Comparison of ENCODE assay signal across 12 cellular contexts in the genomic region with DNA sequence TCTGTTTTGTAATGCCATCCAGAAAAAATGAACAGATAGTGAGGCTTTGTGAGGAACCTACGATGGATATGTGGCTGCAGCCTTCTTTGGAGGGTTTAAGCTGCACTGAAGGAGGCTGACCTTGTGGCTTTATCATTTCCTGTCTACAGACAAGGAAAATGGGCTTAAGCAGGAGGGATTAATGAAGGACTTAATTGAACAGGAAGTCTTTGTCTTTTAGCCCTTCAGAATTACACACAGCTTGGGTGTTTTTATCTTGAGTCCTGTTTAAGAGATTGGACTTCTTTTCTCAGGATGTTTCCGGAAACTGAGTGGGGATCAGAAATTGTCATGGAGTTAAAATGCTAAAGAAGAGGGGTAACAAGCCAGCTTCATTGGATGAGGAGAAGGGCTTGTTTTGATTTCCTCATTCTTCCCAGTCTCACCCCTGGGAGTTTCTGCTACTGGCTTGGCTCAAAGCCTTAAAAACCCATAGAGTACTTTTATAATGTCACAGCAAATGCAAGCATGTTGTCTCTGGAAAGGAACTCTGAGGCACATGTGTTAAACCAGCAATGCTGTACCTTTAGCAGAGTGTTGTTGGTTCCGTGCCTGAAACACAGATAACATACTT.
DNase-seq lines count a peak whose midpoint lies in the region; ATAC-seq and TF ChIP-seq lines count a peak whose summit lies in the region.
"Had no signal": no experiment of that assay in that cellular context is flagged by ENCODE, and none has a peak within 500 bp of the region (broad histone marks: within the 10 kb centered on the region; RNA-seq: fewer than 3 reads in every experiment).

No MANE protein-coding gene starts in this region.

- no peak overlapping the region for H2BK120ac ChIP-seq in neuronal stem cell (ENCODE audit: low read depth, low read length)

- peak overlapping the region; percentile 40 for H3K4me2 ChIP-seq in MM.1S (ENCODE audit: low read depth, low read length)
- H3K4me2 ChIP-seq in neuronal stem cell (ENCODE audit: insufficient read depth, low read length, poor library complexity, severe bottlenecking), result no peak overlapping the region

- H3K9me2 ChIP-seq in MM.1S (replicated peaks; ENCODE audit: insufficient read depth, low read length), result no peaks in the 10 kb centered on the region

- H3K9me3 ChIP-seq in MM.1S (replicated peaks; ENCODE audit: insufficient read depth, low read length), result no peaks in the 10 kb centered on the region
- peaks cover 0 to 5% of the 10 kb centered on the region in 2 donors for H3K9me3 ChIP-seq in neuronal stem cell (replicated peaks in 1 of 2; ENCODE audit: control insufficient read depth in 2 of 2, insufficient read depth in 1 of 2, low read depth in 1 of 2, low read length in 2 of 2)
- H3K9me3 ChIP-seq: prostate gland had no signal

- no peak overlapping the region for H4K8ac ChIP-seq in neuronal stem cell (ENCODE audit: low read depth, low read length)

- peak overlapping the region; percentile 11 for H3K4me3 Mint-ChIP-seq in activated naive CD8-positive, alpha-beta T cell treated with anti-CD3 and anti-CD28 coated beads, Interleukin-2, amount 50 U/mL, for 24 hours

- H3K4ac ChIP-seq in neuronal stem cell (ENCODE audit: low read length), result no peak overlapping the region

- peaks cover 79% of the 10 kb centered on the region for H3K4me1 Mint-ChIP-seq in activated naive CD8-positive, alpha-beta T cell treated with anti-CD3 and anti-CD28 coated beads, Interleukin-2, amount 50 U/mL, for 24 hours

- DNase-seq in activated CD8-positive, alpha-beta memory T cell treated with anti-CD3 and anti-CD28 coated beads for 24 hours, result peak; percentile 30
- no peak for DNase-seq in activated CD8-positive, alpha-beta memory T cell treated with anti-CD3 and anti-CD28 coated beads, Interleukin-2, amount 50 U/mL, for 4 hours
- DNase-seq in MM.1S (peak; percentile 11), neuronal stem cell (ENCODE audit: low spot score) (peak; percentile 18), germinal center (ENCODE audit: low spot score) (no peak), HCEC 1CT (no peak), AG08395 (ENCODE audit: low spot score) (no peak)
- DNase-seq in activated naive CD8-positive, alpha-beta T cell treated with anti-CD3 and anti-CD28 coated beads, Interleukin-2, amount 50 U/mL, for 24 hours, result no peak
- DNase-seq: activated CD4-positive, alpha-beta T cell treated with anti-CD3 and anti-CD28 coated beads, Interleukin-2, amount 50 U/mL, for 1 hour; NCI-H2029 treated with DMSO at 0.1 percent for 48 hours; trophoblast cell had no signal

- H3K4me1 ChIP-seq in MM.1S (ENCODE audit: low read length), result peaks cover 48% of the 10 kb centered on the region
- H3K4me1 ChIP-seq in neuronal stem cell (ENCODE audit: control insufficient read depth in 2 of 2, insufficient read depth in 1 of 2, low read depth in 1 of 2, low read length in 2 of 2), result peaks cover 29 to 35% of the 10 kb centered on the region in 2 donors

- H2BK5ac ChIP-seq in neuronal stem cell (ENCODE audit: low read length), result no peak overlapping the region

- no CpG with 5 or more reads among the region's 3 CpGs for WGBS in neuronal stem cell (ENCODE audit: extremely low coverage in 2 of 2, insufficient read length in 2 of 2, insufficient replicate concordance in 1 of 2), 2 donors

- H3K23ac ChIP-seq in neuronal stem cell (ENCODE audit: low read depth, low read length, poor library complexity), result no peak overlapping the region

- H4K91ac ChIP-seq in neuronal stem cell (ENCODE audit: low read depth, low read length, poor library complexity), result no peak overlapping the region

- H3K27ac ChIP-seq in MM.1S (ENCODE audit: low read length), result peak overlapping the region; percentile 20; the same call in 1 of the 2 replicates
- peak overlapping the region; percentile 25 for H3K27ac ChIP-seq in neuronal stem cell (replicated peaks; ENCODE audit: low read length)
- H3K27ac ChIP-seq: prostate gland had no signal

- no peaks in the 10 kb centered on the region for H4K20me1 ChIP-seq in MM.1S (ENCODE audit: insufficient read depth, low read length)

- no peak overlapping the region for H3K4me3 ChIP-seq in MM.1S (ENCODE audit: low read length)
- H3K4me3 ChIP-seq in neuronal stem cell (ENCODE audit: low read length in 2 of 2), result no peak overlapping the region
- H3K4me3 ChIP-seq: prostate gland had no signal

- no peaks in the 10 kb centered on the region for H3K27me3 Mint-ChIP-seq in activated naive CD8-positive, alpha-beta T cell treated with anti-CD3 and anti-CD28 coated beads, Interleukin-2, amount 50 U/mL, for 24 hours

- H2AFZ ChIP-seq in MM.1S (ENCODE audit: low read length) (no peak overlapping the region), neuronal stem cell (ENCODE audit: low read length) (no peak overlapping the region)

- peaks cover 84% of the 10 kb centered on the region for H3K79me2 ChIP-seq in MM.1S (ENCODE audit: low read length)

- no peak for TF ChIP-seq CTCF in MM.1S (IDR thresholded peaks at IDR 0.05; ENCODE audit: low read length)

- no peaks in the 10 kb centered on the region for H3K36me3 ChIP-seq in MM.1S (replicated peaks; ENCODE audit: insufficient read depth, low read length)
- no peaks in the 10 kb centered on the region for H3K36me3 ChIP-seq in neuronal stem cell (replicated peaks in 1 of 2; ENCODE audit: control insufficient read depth in 2 of 2, insufficient read depth in 2 of 2, low read length in 2 of 2)
- H3K36me3 ChIP-seq: prostate gland had no signal

- H2BK15ac ChIP-seq in neuronal stem cell (ENCODE audit: low read length), result no peak overlapping the region

- peaks cover 5% of the 10 kb centered on the region for H3K9me3 Mint-ChIP-seq in activated naive CD8-positive, alpha-beta T cell treated with anti-CD3 and anti-CD28 coated beads, Interleukin-2, amount 50 U/mL, for 24 hours

- H3K18ac ChIP-seq in neuronal stem cell (ENCODE audit: low read length), result no peak overlapping the region

- no peak overlapping the region for H2AK5ac ChIP-seq in neuronal stem cell (ENCODE audit: low read depth, low read length)

- H3K36me3 Mint-ChIP-seq in activated naive CD8-positive, alpha-beta T cell treated with anti-CD3 and anti-CD28 coated beads, Interleukin-2, amount 50 U/mL, for 24 hours (ENCODE audit: low read depth), result peaks cover 18% of the 10 kb centered on the region

- H3K79me1 ChIP-seq in neuronal stem cell (ENCODE audit: low read depth, low read length), result peaks cover 5% of the 10 kb centered on the region

- no peak overlapping the region for H3K14ac ChIP-seq in neuronal stem cell (ENCODE audit: low read length)

- H3K9ac ChIP-seq in MM.1S (ENCODE audit: low read length) (no peak overlapping the region), neuronal stem cell (ENCODE audit: low read depth, low read length, poor library complexity) (no peak overlapping the region)

- no peak overlapping the region for H2BK12ac ChIP-seq in neuronal stem cell (ENCODE audit: low read length)

- H3K27ac Mint-ChIP-seq in activated naive CD8-positive, alpha-beta T cell treated with anti-CD3 and anti-CD28 coated beads, Interleukin-2, amount 50 U/mL, for 24 hours, result peak overlapping the region; percentile 80

- peaks cover 7% of the 10 kb centered on the region for H3F3A ChIP-seq in MM.1S (ENCODE audit: insufficient read depth, low read length)

- ATAC-seq in activated naive CD8-positive, alpha-beta T cell treated with anti-CD3 and anti-CD28 coated beads, Interleukin-2, amount 50 U/mL, for 24 hours, result no peak

- H3K27me3 ChIP-seq in MM.1S (replicated peaks; ENCODE audit: insufficient read depth, low read length), result no peaks in the 10 kb centered on the region
- H3K27me3 ChIP-seq in neuronal stem cell (ENCODE audit: control insufficient read depth in 3 of 3, insufficient read depth in 3 of 3, low read depth in 1 of 3, low read length in 3 of 3), result no peaks in the 10 kb centered on the region

Comparison
In these comparisons a context has a peak if more than half of its experiments do, and no peak if none do; other contexts are left out.
1. DNase-seq: peak in activated CD8-positive, alpha-beta memory T cell treated with anti-CD3 and anti-CD28 coated beads for 24 hours (single experiment), MM.1S (single experiment) and neuronal stem cell (single experiment); none in activated CD8-positive, alpha-beta memory T cell treated with anti-CD3 and anti-CD28 coated beads, Interleukin-2, amount 50 U/mL, for 4 hours (single experiment), activated naive CD8-positive, alpha-beta T cell treated with anti-CD3 and anti-CD28 coated beads, Interleukin-2, amount 50 U/mL, for 24 hours (single experiment), germinal center (single experiment), HCEC 1CT (single experiment) and AG08395 (single experiment).